Comparison of ENCODE assay signal across 24 cellular contexts in genomic region chr17:12403881-12404398, GRCh38.
"Had no signal": no experiment of that assay in that cellular context is flagged by ENCODE, and none has a peak within 500 bp of the region (broad histone marks: within the 10 kb centered on the region; RNA-seq: fewer than 3 reads in every experiment).

No MANE protein-coding gene starts in this region.

- H3K4me3 ChIP-seq: gastroesophageal sphincter, heart left ventricle, hepatocyte, neural progenitor cell, stomach, thyroid gland, vagina had no signal

- H3K27ac ChIP-seq: foreskin keratinocyte, heart left ventricle, hepatocyte, neural progenitor cell, parathyroid adenoma, stomach, thyroid gland, vagina had no signal

- DNase-seq: cortex of kidney; effector memory CD8-positive, alpha-beta T cell; erythroblast; foreskin keratinocyte; heart left ventricle; kidney; mesendoderm; midbrain; naive thymus-derived CD4-positive, alpha-beta T cell; stimulated activated CD4-positive, alpha-beta T cell treated with anti-CD3 and anti-CD28 coated beads, Interleukin-2, amount 100 ng/mL, for 24 hours; stimulated activated CD4-positive, alpha-beta T cell treated with anti-CD3 and anti-CD28 coated beads, Interleukin-4, amount 100 ng/mL, for 24 hours; stimulated activated naive CD4-positive, alpha-beta T cell treated with Interleukin-2 at 50 U/mL for 16 hours; stomach; thyroid gland; trophoblast cell had no signal

- H3K27me3 ChIP-seq: foreskin keratinocyte, gastroesophageal sphincter, heart left ventricle, hepatocyte, neural progenitor cell, stomach, thyroid gland, vagina had no signal

- FAIRE-seq: endometrium, kidney had no signal

- H3K4me2 ChIP-seq: hepatocyte, neural progenitor cell had no signal

- H3K36me3 ChIP-seq: gastroesophageal sphincter, heart left ventricle, neural progenitor cell, stomach, thyroid gland, vagina had no signal

- H3K9me3 ChIP-seq: gastroesophageal sphincter, heart left ventricle, stomach, thyroid gland, vagina had no signal

- ATAC-seq: effector memory CD8-positive, alpha-beta T cell; foreskin keratinocyte; gastroesophageal sphincter; heart left ventricle; left lobe of liver; naive thymus-derived CD4-positive, alpha-beta T cell; sciatic nerve; stimulated activated effector memory CD8-positive, alpha-beta T cell treated with anti-CD3 and anti-CD28 coated beads, Interleukin-12 subunit alpha, Interleukin-12 subunit beta, amount 100 ng/mL, for 72 hours had no signal

- H3K4me1 ChIP-seq: foreskin keratinocyte, neural progenitor cell, parathyroid adenoma, thyroid gland had no signal
